In genomic region chr6:32095338-32096086, GRCh38 we compare ENCODE assay signal across 15 cellular contexts. TPM values are rescaled to one million over a fixed set of nuclear protein-coding genes. Genes with fewer than 3 reads are reported as not detected.
DNase-seq lines count a peak whose midpoint lies in the region; ATAC-seq and TF ChIP-seq lines count a peak whose summit lies in the region.
"Had no signal": no experiment of that assay in that cellular context is flagged by ENCODE, and none has a peak within 500 bp of the region (broad histone marks: within the 10 kb centered on the region; RNA-seq: fewer than 3 reads in every experiment).

No MANE protein-coding gene starts in this region.

- H3K27ac Mint-ChIP-seq in stimulated activated naive CD8-positive, alpha-beta T cell treated with anti-CD3 and anti-CD28 coated beads, Interleukin-15, amount 100 ng/mL, for 72 hours: peak overlapping the region in 1 of 2 donors; percentile 73
- H3K27ac Mint-ChIP-seq: activated naive CD4-positive, alpha-beta T cell treated with anti-CD3 and anti-CD28 coated beads for 36 hours; naive B cell had no signal

- TF ChIP-seq CTCF in mammary epithelial cell (conservative IDR thresholded peaks at IDR 0.05 in 1 of 2, IDR thresholded peaks at IDR 0.05 in 1 of 2; ENCODE audit: extremely low read depth in 1 of 2, insufficient read depth in 1 of 2, low read depth in 1 of 2, low read length in 2 of 2): no peak
- no peak for TF ChIP-seq CTCF in mucosa of descending colon (IDR thresholded peaks at IDR 0.05)

- no peaks in the 10 kb centered on the region for H3K9me3 ChIP-seq in mammary epithelial cell (replicated peaks; ENCODE audit: insufficient read depth, low read length)
- H3K9me3 ChIP-seq in mucosa of descending colon: no peaks in the 10 kb centered on the region
- H3K9me3 ChIP-seq: colonic mucosa had no signal

- ATAC-seq in stimulated activated naive CD8-positive, alpha-beta T cell treated with anti-CD3 and anti-CD28 coated beads, Interleukin-15, amount 100 ng/mL, for 72 hours: peak; percentile 31
- no peak for ATAC-seq in stimulated activated naive CD8-positive, alpha-beta T cell treated with anti-CD3 and anti-CD28 coated beads, Interleukin-15, Interleukin-2, amounts not matched to agents 100 U/mL and 50 U/mL, for 24 hours
- ATAC-seq in mucosa of descending colon (peak; percentile 44), GM19397 (IDR thresholded peaks at IDR 0.05; ENCODE audit: unreplicated experiment) (no peak), HG03354 (IDR thresholded peaks at IDR 0.05; ENCODE audit: poor library complexity, severe bottlenecking, unreplicated experiment) (no peak)

- 12% methylated on average over 21 of the region's 30 CpGs for WGBS in mammary epithelial cell (ENCODE audit: low coverage, missing lambda C conversion rate)

- no peaks in the 10 kb centered on the region for H3K36me3 ChIP-seq in mammary epithelial cell (ENCODE audit: insufficient read depth, low read length)
- H3K36me3 ChIP-seq in mucosa of descending colon (ENCODE audit: low read depth): no peaks in the 10 kb centered on the region
- H3K36me3 ChIP-seq: colonic mucosa had no signal

- H3K4me2 ChIP-seq in mammary epithelial cell (ENCODE audit: insufficient read depth, low read depth, low read length): peak overlapping the region; percentile 67

- no peaks in the 10 kb centered on the region for H3K9me3 Mint-ChIP-seq in stimulated activated naive CD8-positive, alpha-beta T cell treated with anti-CD3 and anti-CD28 coated beads, Interleukin-15, amount 100 ng/mL, for 72 hours
- H3K9me3 Mint-ChIP-seq: activated naive CD4-positive, alpha-beta T cell treated with anti-CD3 and anti-CD28 coated beads for 36 hours had no signal

- in situ Hi-C loops in mammary epithelial cell (cut with MboI; ENCODE audit: low sequenced_read_pairs in 2 of 2): no loop called here

- intact Hi-C loops in mammary epithelial cell (cut with micrococcal nuclease): no loop called here
- intact Hi-C loops in mucosa of descending colon (cut with DNase I, micrococcal nuclease): no loop called here
- intact Hi-C loops in posterior cingulate gyrus (cut with DNase I): no loop called here

- CTCF ChIA-PET in mammary epithelial cell (lab: Charles Lee; ENCODE audit: low non-redundant PET): no interaction called here

- peak overlapping the region; percentile 9 to 57 for H3K4me3 Mint-ChIP-seq in stimulated activated naive CD8-positive, alpha-beta T cell treated with anti-CD3 and anti-CD28 coated beads, Interleukin-15, amount 100 ng/mL, for 72 hours
- H3K4me3 Mint-ChIP-seq: activated naive CD4-positive, alpha-beta T cell treated with anti-CD3 and anti-CD28 coated beads for 36 hours had no signal

- H3K4me1 Mint-ChIP-seq in stimulated activated naive CD8-positive, alpha-beta T cell treated with anti-CD3 and anti-CD28 coated beads, Interleukin-15, amount 100 ng/mL, for 72 hours: peaks cover 21% of the 10 kb centered on the region

- H3K27ac ChIP-seq in mammary epithelial cell (ENCODE audit: insufficient read depth, low read depth, low read length): no peak overlapping the region
- H3K27ac ChIP-seq: C4-2B, colonic mucosa had no signal

- no TSS peak for BruUV-seq in mammary epithelial cell (replicated peaks; lab: Mats Ljungman, UMichigan)

- no peak for DNase-seq in stimulated activated naive CD8-positive, alpha-beta T cell treated with anti-CD3 and anti-CD28 coated beads, Interleukin-15, amount 100 ng/mL, for 72 hours
- DNase-seq in stimulated activated naive CD8-positive, alpha-beta T cell treated with anti-CD3 and anti-CD28 coated beads, Interleukin-15, Interleukin-2, amounts not matched to agents 100 U/mL and 50 U/mL, for 24 hours: no peak
- DNase-seq in mammary epithelial cell (no peak), mucosa of descending colon (peak in 1 of 3 donors; percentile 37), hippocampal formation (lab: John Stamatoyannopoulos, UW) (no peak), posterior cingulate gyrus (no peak)
- DNase-seq: activated naive CD4-positive, alpha-beta T cell treated with anti-CD3 and anti-CD28 coated beads for 36 hours; colonic mucosa; kidney; naive B cell; stimulated activated CD4-positive, alpha-beta T cell treated with anti-CD3 and anti-CD28 coated beads, Interleukin-12 subunit alpha, Interleukin-12 subunit beta, amount 100 ng/mL, for 4 hours had no signal

- H3K9ac ChIP-seq in mammary epithelial cell (ENCODE audit: insufficient read depth, low read length): no peak overlapping the region

- no peaks in the 10 kb centered on the region for H4K20me1 ChIP-seq in mammary epithelial cell (ENCODE audit: insufficient read depth, low read length)

- no peaks in the 10 kb centered on the region for H3K79me2 ChIP-seq in mammary epithelial cell (ENCODE audit: insufficient read depth, low read length)

- H3K4me3 ChIP-seq in mammary epithelial cell (replicated peaks in 1 of 3; ENCODE audit: insufficient read depth in 1 of 3, low read depth in 2 of 3, low read length in 3 of 3) (no peak overlapping the region), mucosa of descending colon (no peak overlapping the region)
- H3K4me3 ChIP-seq: colonic mucosa had no signal

- peaks cover 91% of the 10 kb centered on the region for H3K27me3 Mint-ChIP-seq in stimulated activated naive CD8-positive, alpha-beta T cell treated with anti-CD3 and anti-CD28 coated beads, Interleukin-15, amount 100 ng/mL, for 72 hours

- peaks cover 32% of the 10 kb centered on the region for H3K27me3 ChIP-seq in mammary epithelial cell (ENCODE audit: insufficient read depth, low read length)

- H2AFZ ChIP-seq in mammary epithelial cell (ENCODE audit: low read depth, low read length): peak overlapping the region; percentile 5

- dilution Hi-C loops in mammary epithelial cell (cut with HindIII; ENCODE audit: low sequenced_read_pairs): no loop called here

- H3K4me1 ChIP-seq in mammary epithelial cell (ENCODE audit: insufficient read depth, low read length) (peaks cover 14% of the 10 kb centered on the region), mucosa of descending colon (ENCODE audit: low read depth) (peaks cover 10% of the 10 kb centered on the region)
- H3K4me1 ChIP-seq: colonic mucosa had no signal

RNA-seq across cellular contexts. Expression of gene TNXB, which starts 13.6 kb away (rescaled TPM):
- total RNA-seq in mammary epithelial cell (under 1 TPM; 0.17 to 0.82 TPM), mucosa of descending colon (10 to 100 TPM; 20.1 to 87.0 (median 36.9) TPM)
- 0.16 TPM for polyA plus RNA-seq in mammary epithelial cell
- polyA minus RNA-seq in mammary epithelial cell: not detected

RNA-seq across cellular contexts. Expression of gene ATF6B, which starts 32.5 kb away (rescaled TPM):
- 10 to 100 TPM; 20.3 to 69.0 TPM for total RNA-seq in mammary epithelial cell
- polyA plus RNA-seq in mammary epithelial cell: 41.5 TPM
- polyA minus RNA-seq in mammary epithelial cell: 97.4 TPM
- 100 to 1,000 TPM in 1 of 3 donors, 10 to 100 TPM in 2; 79.9 to 121 (median 97.4) TPM for total RNA-seq in mucosa of descending colon

RNA-seq across cellular contexts. Expression of gene FKBPL, which starts 34.6 kb away (rescaled TPM):
- total RNA-seq in mammary epithelial cell (1 to 10 TPM; 4.7 to 5.7 TPM), mucosa of descending colon (1 to 10 TPM; 5.0 to 6.8 (median 5.3) TPM)
- 5.6 TPM for polyA plus RNA-seq in mammary epithelial cell
- 1.2 TPM for polyA minus RNA-seq in mammary epithelial cell

RNA-seq across cellular contexts. Expression of gene PRRT1, which starts 56.2 kb away (rescaled TPM):
- total RNA-seq in mammary epithelial cell: 1 to 10 TPM in 1 of 2 donors, under 1 TPM in 1; 0.17 to 1.4 TPM
- polyA plus RNA-seq in mammary epithelial cell: 0.16 TPM
- not detected for polyA minus RNA-seq in mammary epithelial cell
- total RNA-seq in mucosa of descending colon: 1 to 10 TPM in 2 of 3 donors, under 1 TPM in 1; 0.96 to 6.6 (median 2.0) TPM
- total RNA-seq: RPMI7951 had no signal

RNA-seq across cellular contexts. Expression of gene CYP21A2, which starts 57.3 kb away (rescaled TPM):
- total RNA-seq in mammary epithelial cell (under 1 TPM in 1 of 2 donors, not detected in 1; 0.17 TPM), mucosa of descending colon (1 to 10 TPM in 1 of 3 donors, under 1 TPM in 2; 0.93 to 2.1 (median 0.94) TPM)
- not detected for polyA plus RNA-seq in mammary epithelial cell
- polyA minus RNA-seq in mammary epithelial cell: not detected
- total RNA-seq: RPMI7951 had no signal

Comparison
In these comparisons a context has a peak if more than half of its experiments do, and no peak if none do; other contexts are left out.
1. ATAC-seq: peak in stimulated activated naive CD8-positive, alpha-beta T cell treated with anti-CD3 and anti-CD28 coated beads, Interleukin-15, amount 100 ng/mL, for 72 hours (single experiment) and mucosa of descending colon (single experiment); none in stimulated activated naive CD8-positive, alpha-beta T cell treated with anti-CD3 and anti-CD28 coated beads, Interleukin-15, Interleukin-2, amounts not matched to agents 100 U/mL and 50 U/mL, for 24 hours (single experiment), GM19397 (single experiment) and HG03354 (single experiment).
2. RNA of gene TNXB, which starts 13.6 kb away (total RNA-seq): 20.1 to 87.0 TPM in mucosa of descending colon; 0.17 to 0.82 TPM in mammary epithelial cell; every median in the first group is over 10 times any median in the second.